In genomic region chr17:50986989-50987660, GRCh38 we compare ENCODE assay signal across 19 cellular contexts.
DNase-seq lines count a peak whose midpoint lies in the region; ATAC-seq and TF ChIP-seq lines count a peak whose summit lies in the region.
"Had no signal": no experiment of that assay in that cellular context is flagged by ENCODE, and none has a peak within 500 bp of the region (broad histone marks: within the 10 kb centered on the region; RNA-seq: fewer than 3 reads in every experiment).

No MANE protein-coding gene starts in this region.

- H3K27me3 Mint-ChIP-seq in HFFc6 (ENCODE audit: insufficient read depth) = no peaks in the 10 kb centered on the region
- H3K27me3 Mint-ChIP-seq: activated naive CD4-positive, alpha-beta T cell treated with anti-CD3 and anti-CD28 coated beads, Interleukin-2, amount 10 ng/mL, durations not matched to agents 7 days and 5 days; progenitor cell of endocrine pancreas; stimulated activated naive CD8-positive, alpha-beta T cell treated with anti-CD3 and anti-CD28 coated beads, Interleukin-15, Interleukin-2, amounts not matched to agents 100 ng/mL and 50 ng/mL, for 24 hours had no signal

- peaks cover 20% of the 10 kb centered on the region for H3K36me3 Mint-ChIP-seq in HFFc6 (ENCODE audit: low read depth)

- TF ChIP-seq CTCF in AG09309 (IDR thresholded peaks at IDR 0.05; ENCODE audit: control insufficient read depth, insufficient read depth, low read depth, low read length, missing control alignments) (no peak), HFFc6 (IDR thresholded peaks at IDR 0.05) (no peak)

- H3K4me1 Mint-ChIP-seq in HFFc6 (ENCODE audit: low read depth) = peaks cover 27% of the 10 kb centered on the region
- H3K4me1 Mint-ChIP-seq: activated naive CD4-positive, alpha-beta T cell treated with anti-CD3 and anti-CD28 coated beads, Interleukin-2, amount 10 ng/mL, durations not matched to agents 7 days and 5 days had no signal

- no peak overlapping the region for H3K4me3 Mint-ChIP-seq in HFFc6
- H3K4me3 Mint-ChIP-seq: activated naive CD4-positive, alpha-beta T cell treated with anti-CD3 and anti-CD28 coated beads, Interleukin-2, amount 10 ng/mL, durations not matched to agents 7 days and 5 days; stimulated activated naive CD8-positive, alpha-beta T cell treated with anti-CD3 and anti-CD28 coated beads, Interleukin-15, Interleukin-2, amounts not matched to agents 100 ng/mL and 50 ng/mL, for 24 hours had no signal

- peak overlapping the region; percentile 51 for H3K27ac Mint-ChIP-seq in HFFc6
- H3K27ac Mint-ChIP-seq: activated naive CD4-positive, alpha-beta T cell treated with anti-CD3 and anti-CD28 coated beads, Interleukin-2, amount 10 ng/mL, durations not matched to agents 7 days and 5 days; progenitor cell of endocrine pancreas; stimulated activated naive CD8-positive, alpha-beta T cell treated with anti-CD3 and anti-CD28 coated beads, Interleukin-15, Interleukin-2, amounts not matched to agents 100 ng/mL and 50 ng/mL, for 24 hours had no signal

- DNase-seq in AG09309 (ENCODE audit: low read depth) (peak; percentile 48), HFFc6 (peak; percentile 71), astrocyte of the hippocampus (ENCODE audit: low read depth, low spot score) (peak; percentile 32), iris pigment epithelial cell (ENCODE audit: low read depth) (peak; percentile 78), HUDEP-2 (lab: John Stamatoyannopoulos, UW; ENCODE audit: unreplicated experiment in 76 of 76) (no peak), NOMO-1 treated with dmso at 0.1 percent for 144 hours (lab: John Stamatoyannopoulos, UW; ENCODE audit: unreplicated experiment) (no peak), NCI-H1694 treated with DMSO at 0.1 percent for 48 hours (lab: John Stamatoyannopoulos, UW) (no peak)
- DNase-seq: activated naive CD4-positive, alpha-beta T cell treated with anti-CD3 and anti-CD28 coated beads, Interleukin-2, amount 10 ng/mL, durations not matched to agents 7 days and 5 days; C1 segment of cervical spinal cord; cerebellar nuclear complex; DMS153; hypothalamus; NCI-H1105 treated with DMSO at 0.1 percent for 48 hours; NCI-H446; stimulated activated CD4-positive, alpha-beta T cell treated with anti-CD3 and anti-CD28 coated beads, Interleukin-12 subunit alpha, Interleukin-12 subunit beta, amount 100 ng/mL, for 4 hours had no signal

- no peaks in the 10 kb centered on the region for H3K9me3 Mint-ChIP-seq in HFFc6
- H3K9me3 Mint-ChIP-seq: activated naive CD4-positive, alpha-beta T cell treated with anti-CD3 and anti-CD28 coated beads, Interleukin-2, amount 10 ng/mL, durations not matched to agents 7 days and 5 days; stimulated activated naive CD8-positive, alpha-beta T cell treated with anti-CD3 and anti-CD28 coated beads, Interleukin-15, Interleukin-2, amounts not matched to agents 100 ng/mL and 50 ng/mL, for 24 hours had no signal

- H3K4me3 ChIP-seq in AG09309 (ENCODE audit: control insufficient read depth, low read depth, low read length) = no peak overlapping the region
- H3K4me3 ChIP-seq: K562 had no signal

- no peak for ATAC-seq in HG03039 (IDR thresholded peaks at IDR 0.05; ENCODE audit: unreplicated experiment)
- ATAC-seq: K562 had no signal

Comparison
In these comparisons a context has a peak if more than half of its experiments do, and no peak if none do; other contexts are left out.
1. DNase-seq: peak in AG09309 (single experiment), HFFc6 (single experiment), astrocyte of the hippocampus (single experiment) and iris pigment epithelial cell (single experiment); none in HUDEP-2 (0 of 76), NOMO-1 treated with dmso at 0.1 percent for 144 hours (single experiment) and NCI-H1694 treated with DMSO at 0.1 percent for 48 hours (single experiment).